In the genomic region with DNA sequence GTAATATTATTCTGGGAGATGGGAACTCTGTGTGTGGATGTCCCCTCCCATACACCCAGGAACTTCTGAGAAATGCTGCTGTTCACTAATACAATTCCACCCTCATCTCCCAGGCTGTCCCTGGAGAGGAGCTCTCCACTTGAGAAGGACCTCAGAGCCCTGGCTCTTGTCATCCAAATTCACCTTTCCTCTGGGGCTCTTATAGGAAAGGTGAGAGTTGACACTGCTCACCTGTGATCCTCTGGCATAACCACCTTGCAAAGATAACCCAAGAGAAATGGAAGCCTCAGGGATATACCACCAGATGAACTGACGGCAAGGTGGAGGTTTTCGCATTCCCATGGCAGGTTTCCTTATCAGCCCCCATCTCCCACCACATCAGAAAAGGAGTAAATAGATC, we compare ENCODE assay signal across 2 cellular contexts.
TF ChIP-seq lines count a peak whose summit lies in the region.

No MANE protein-coding gene starts in this region.

TF ChIP-seq in GM23338, 12 proteins besides CTCF, POLR2A, EP300 and RAD21:
- TF ChIP-seq EZH2phosphoT487 (IDR thresholded peaks at IDR 0.05; ENCODE audit: unreplicated experiment) (no peak), EZH2 (IDR thresholded peaks at IDR 0.05; ENCODE audit: low read depth, unreplicated experiment) (no peak), STAT1 (IDR thresholded peaks at IDR 0.05; ENCODE audit: unreplicated experiment) (no peak), ZNF331 (CRISPR knock-in tag; IDR thresholded peaks at IDR 0.05; ENCODE audit: low read depth) (no peak), ZNF114 (CRISPR knock-in tag; IDR thresholded peaks at IDR 0.05) (no peak), NANOG (IDR thresholded peaks at IDR 0.05; ENCODE audit: borderline replicate concordance) (no peak)
- TF ChIP-seq, protein P1, sequence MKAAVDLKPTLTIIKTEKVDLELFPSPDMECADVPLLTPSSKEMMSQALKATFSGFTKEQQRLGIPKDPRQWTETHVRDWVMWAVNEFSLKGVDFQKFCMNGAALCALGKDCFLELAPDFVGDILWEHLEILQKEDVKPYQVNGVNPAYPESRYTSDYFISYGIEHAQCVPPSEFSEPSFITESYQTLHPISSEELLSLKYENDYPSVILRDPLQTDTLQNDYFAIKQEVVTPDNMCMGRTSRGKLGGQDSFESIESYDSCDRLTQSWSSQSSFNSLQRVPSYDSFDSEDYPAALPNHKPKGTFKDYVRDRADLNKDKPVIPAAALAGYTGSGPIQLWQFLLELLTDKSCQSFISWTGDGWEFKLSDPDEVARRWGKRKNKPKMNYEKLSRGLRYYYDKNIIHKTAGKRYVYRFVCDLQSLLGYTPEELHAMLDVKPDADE (IDR thresholded peaks at IDR 0.05): no peak

TF ChIP-seq in endothelial cell of umbilical vein, 7 proteins besides CTCF, POLR2A, EP300 and RAD21:
- TF ChIP-seq JUN (IDR thresholded peaks at IDR 0.05; ENCODE audit: borderline replicate concordance, insufficient read depth, insufficient read length, low read depth): no peak
- TF ChIP-seq EZH2 (IDR thresholded peaks at IDR 0.05; ENCODE audit: borderline replicate concordance, low read depth, low read length, severe bottlenecking): no peak
- TF ChIP-seq, protein P2, sequence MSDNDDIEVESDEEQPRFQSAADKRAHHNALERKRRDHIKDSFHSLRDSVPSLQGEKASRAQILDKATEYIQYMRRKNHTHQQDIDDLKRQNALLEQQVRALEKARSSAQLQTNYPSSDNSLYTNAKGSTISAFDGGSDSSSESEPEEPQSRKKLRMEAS (IDR thresholded peaks at IDR 0.05; ENCODE audit: insufficient read depth, insufficient read length): no peak
- no peak for TF ChIP-seq FOS (IDR thresholded peaks at IDR 0.05; ENCODE audit: borderline replicate concordance, insufficient read depth, low read length)
- no peak for TF ChIP-seq GATA2 (IDR thresholded peaks at IDR 0.05; ENCODE audit: insufficient read depth, insufficient read length, low read depth, low read length)
- TF ChIP-seq MYC (IDR thresholded peaks at IDR 0.05; ENCODE audit: low read depth, low read length): no peak
- no peak for TF ChIP-seq POLR2AphosphoS5 (IDR thresholded peaks at IDR 0.05; ENCODE audit: insufficient read depth, low read depth, low read length)
